ENCODE assay signal across 1 cellular context in the genomic region with DNA sequence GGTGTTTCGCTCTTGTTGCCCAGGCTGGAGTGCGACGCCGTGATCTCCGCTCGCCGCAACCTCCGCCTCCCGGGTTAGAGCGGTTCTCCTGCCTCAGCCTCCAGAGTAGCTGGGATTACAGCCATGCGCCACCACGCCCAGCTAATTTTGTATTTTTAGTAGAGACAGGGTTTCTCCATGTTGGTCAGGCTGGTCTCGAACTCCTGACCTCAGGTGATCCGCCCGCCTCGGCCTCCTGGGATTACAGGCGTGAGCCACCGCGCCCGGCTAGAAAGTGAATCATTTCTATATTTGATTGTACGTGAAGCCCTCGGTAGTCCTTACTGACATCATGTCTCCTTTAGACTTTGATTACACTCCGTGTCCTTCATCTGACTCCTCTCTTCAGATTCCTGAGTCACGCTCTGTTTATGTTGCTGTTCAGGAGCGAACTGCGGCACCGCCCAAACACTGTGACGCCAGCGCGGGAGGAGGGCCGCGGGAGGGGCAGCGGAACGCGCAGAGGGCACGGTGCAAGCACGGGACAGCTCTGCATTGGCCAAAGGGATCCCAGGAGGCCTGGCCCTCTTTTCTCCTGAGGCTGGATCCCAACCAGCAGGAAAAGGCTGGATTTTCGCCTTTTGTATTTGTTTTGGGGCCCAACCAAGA.
TF ChIP-seq lines count a peak whose summit lies in the region.

No MANE protein-coding gene starts in this region.

TF ChIP-seq in K562, 482 proteins besides CTCF, POLR2A, EP300 and RAD21 (continued from another document and continues in another):
- TF ChIP-seq, protein P1, sequence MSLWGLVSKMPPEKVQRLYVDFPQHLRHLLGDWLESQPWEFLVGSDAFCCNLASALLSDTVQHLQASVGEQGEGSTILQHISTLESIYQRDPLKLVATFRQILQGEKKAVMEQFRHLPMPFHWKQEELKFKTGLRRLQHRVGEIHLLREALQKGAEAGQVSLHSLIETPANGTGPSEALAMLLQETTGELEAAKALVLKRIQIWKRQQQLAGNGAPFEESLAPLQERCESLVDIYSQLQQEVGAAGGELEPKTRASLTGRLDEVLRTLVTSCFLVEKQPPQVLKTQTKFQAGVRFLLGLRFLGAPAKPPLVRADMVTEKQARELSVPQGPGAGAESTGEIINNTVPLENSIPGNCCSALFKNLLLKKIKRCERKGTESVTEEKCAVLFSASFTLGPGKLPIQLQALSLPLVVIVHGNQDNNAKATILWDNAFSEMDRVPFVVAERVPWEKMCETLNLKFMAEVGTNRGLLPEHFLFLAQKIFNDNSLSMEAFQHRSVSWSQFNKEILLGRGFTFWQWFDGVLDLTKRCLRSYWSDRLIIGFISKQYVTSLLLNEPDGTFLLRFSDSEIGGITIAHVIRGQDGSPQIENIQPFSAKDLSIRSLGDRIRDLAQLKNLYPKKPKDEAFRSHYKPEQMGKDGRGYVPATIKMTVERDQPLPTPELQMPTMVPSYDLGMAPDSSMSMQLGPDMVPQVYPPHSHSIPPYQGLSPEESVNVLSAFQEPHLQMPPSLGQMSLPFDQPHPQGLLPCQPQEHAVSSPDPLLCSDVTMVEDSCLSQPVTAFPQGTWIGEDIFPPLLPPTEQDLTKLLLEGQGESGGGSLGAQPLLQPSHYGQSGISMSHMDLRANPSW (CRISPR knock-in tag; IDR thresholded peaks at IDR 0.05), result no peak
- TF ChIP-seq TGIF2 (CRISPR knock-in tag; IDR thresholded peaks at IDR 0.05) (no peak), TCFL5 (CRISPR knock-in tag; conservative IDR thresholded peaks at IDR 0.05) (no peak), NEUROD1 (IDR thresholded peaks at IDR 0.05; ENCODE audit: borderline replicate concordance, low read depth, low read length, partially characterized antibody) (no peak), NCOA1 (IDR thresholded peaks at IDR 0.05; ENCODE audit: low read depth) (no peak), BRF2 (IDR thresholded peaks at IDR 0.05; ENCODE audit: borderline replicate concordance, insufficient read depth, insufficient read length) (no peak), JUNB (CRISPR knock-in tag; conservative IDR thresholded peaks at IDR 0.05) (no peak), ZNF3 (CRISPR knock-in tag; IDR thresholded peaks at IDR 0.05) (no peak), SPI1 (IDR thresholded peaks at IDR 0.05; ENCODE audit: borderline replicate concordance, low read depth, low read length) (no peak), HDGF (IDR thresholded peaks at IDR 0.05) (no peak), SNIP1 (IDR thresholded peaks at IDR 0.05; ENCODE audit: low read depth) (no peak), CREB1 (IDR thresholded peaks at IDR 0.05) (peak; percentile 78), CREB1 (CRISPR knock-in tag; IDR thresholded peaks at IDR 0.05) (peak; percentile 80), ETV5 (CRISPR knock-in tag; IDR thresholded peaks at IDR 0.05; ENCODE audit: low read depth) (no peak), ZKSCAN1 (IDR thresholded peaks at IDR 0.05; ENCODE audit: low read depth, low read length) (no peak), TAF9B (IDR thresholded peaks at IDR 0.05; ENCODE audit: partially characterized antibody) (no peak), L3MBTL2 (IDR thresholded peaks at IDR 0.05) (peak; percentile 44; the same call in 1 of the 2 replicates), SP1 (CRISPR knock-in tag; IDR thresholded peaks at IDR 0.05) (peak; percentile 70), PBX2 (CRISPR knock-in tag; IDR thresholded peaks at IDR 0.05; ENCODE audit: low read depth) (no peak), PBX2 (tag; conservative IDR thresholded peaks at IDR 0.05; ENCODE audit: low read depth) (no peak), NONO (IDR thresholded peaks at IDR 0.05; ENCODE audit: low read depth in 2 of 2, low read length in 1 of 2) (no peak), ZNF551 (CRISPR knock-in tag; IDR thresholded peaks at IDR 0.05) (no peak), TRIM24 (IDR thresholded peaks at IDR 0.05) (0 out of 4 replicates have a peak, but pooled peaks of 1 of the 2 experiments have one; percentile 8), PYGO2 (tag; IDR thresholded peaks at IDR 0.05) (no peak), ZNF311 (CRISPR knock-in tag; IDR thresholded peaks at IDR 0.05) (no peak), ASH1L (IDR thresholded peaks at IDR 0.05; ENCODE audit: borderline replicate concordance, low read depth, partially characterized antibody) (no peak), ZFP91 (CRISPR knock-in tag; IDR thresholded peaks at IDR 0.05) (no peak), STAG1 (CRISPR knock-in tag; IDR thresholded peaks at IDR 0.05; ENCODE audit: borderline replicate concordance) (no peak), SAFB2 (IDR thresholded peaks at IDR 0.05; ENCODE audit: borderline replicate concordance, low read depth, low read length, severe bottlenecking) (no peak), MTA1 (IDR thresholded peaks at IDR 0.05; ENCODE audit: borderline replicate concordance) (no peak), HDAC3 (IDR thresholded peaks at IDR 0.05; ENCODE audit: borderline replicate concordance, partially characterized antibody) (no peak), NR2C2 (CRISPR knock-in tag; IDR thresholded peaks at IDR 0.05) (no peak), NR2C2 (tag; IDR thresholded peaks at IDR 0.05) (no peak; the same call in 1 of the 2 replicates), RBM25 (IDR thresholded peaks at IDR 0.05; ENCODE audit: low read depth, low read length, severe bottlenecking) (no peak), PTTG1 (tag; IDR thresholded peaks at IDR 0.05; ENCODE audit: low read depth) (no peak), NBN (IDR thresholded peaks at IDR 0.05; ENCODE audit: low read depth) (0 out of 2 replicates have a peak, but pooled peaks have one; percentile 34), TARDBP (IDR thresholded peaks at IDR 0.05) (peak; percentile 46; the same call in 1 of the 2 replicates), ETS2 (tag; IDR thresholded peaks at IDR 0.05; ENCODE audit: borderline replicate concordance, poor library complexity, severe bottlenecking) (no peak), ZNF232 (CRISPR knock-in tag; IDR thresholded peaks at IDR 0.05) (no peak), HMG20A (CRISPR knock-in tag; conservative IDR thresholded peaks at IDR 0.05) (no peak), DMBX1 (CRISPR knock-in tag; IDR thresholded peaks at IDR 0.05; ENCODE audit: borderline replicate concordance) (no peak), XRCC5 (IDR thresholded peaks at IDR 0.05; ENCODE audit: low read depth, low read length) (no peak), ZBTB43 (CRISPR knock-in tag; IDR thresholded peaks at IDR 0.05) (no peak), ILK (tag; IDR thresholded peaks at IDR 0.05; ENCODE audit: borderline replicate concordance, low read depth) (no peak), BMI1 (IDR thresholded peaks at IDR 0.05; ENCODE audit: low read length) (no peak), POLR2H (tag; IDR thresholded peaks at IDR 0.05; ENCODE audit: low read depth) (peak; percentile 83), REST (CRISPR knock-in tag; IDR thresholded peaks at IDR 0.05; ENCODE audit: low read depth) (no peak), CEBPB (tag; IDR thresholded peaks at IDR 0.05) (no peak), GTF2F1 (IDR thresholded peaks at IDR 0.05; ENCODE audit: low read depth, low read length) (no peak)
- TF ChIP-seq, protein P2, sequence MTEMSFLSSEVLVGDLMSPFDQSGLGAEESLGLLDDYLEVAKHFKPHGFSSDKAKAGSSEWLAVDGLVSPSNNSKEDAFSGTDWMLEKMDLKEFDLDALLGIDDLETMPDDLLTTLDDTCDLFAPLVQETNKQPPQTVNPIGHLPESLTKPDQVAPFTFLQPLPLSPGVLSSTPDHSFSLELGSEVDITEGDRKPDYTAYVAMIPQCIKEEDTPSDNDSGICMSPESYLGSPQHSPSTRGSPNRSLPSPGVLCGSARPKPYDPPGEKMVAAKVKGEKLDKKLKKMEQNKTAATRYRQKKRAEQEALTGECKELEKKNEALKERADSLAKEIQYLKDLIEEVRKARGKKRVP (CRISPR knock-in tag; IDR thresholded peaks at IDR 0.05), result no peak
- TF ChIP-seq, protein P3, sequence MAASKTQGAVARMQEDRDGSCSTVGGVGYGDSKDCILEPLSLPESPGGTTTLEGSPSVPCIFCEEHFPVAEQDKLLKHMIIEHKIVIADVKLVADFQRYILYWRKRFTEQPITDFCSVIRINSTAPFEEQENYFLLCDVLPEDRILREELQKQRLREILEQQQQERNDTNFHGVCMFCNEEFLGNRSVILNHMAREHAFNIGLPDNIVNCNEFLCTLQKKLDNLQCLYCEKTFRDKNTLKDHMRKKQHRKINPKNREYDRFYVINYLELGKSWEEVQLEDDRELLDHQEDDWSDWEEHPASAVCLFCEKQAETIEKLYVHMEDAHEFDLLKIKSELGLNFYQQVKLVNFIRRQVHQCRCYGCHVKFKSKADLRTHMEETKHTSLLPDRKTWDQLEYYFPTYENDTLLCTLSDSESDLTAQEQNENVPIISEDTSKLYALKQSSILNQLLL (CRISPR knock-in tag; IDR thresholded peaks at IDR 0.05; ENCODE audit: borderline replicate concordance), result no peak
- TF ChIP-seq, protein P4, sequence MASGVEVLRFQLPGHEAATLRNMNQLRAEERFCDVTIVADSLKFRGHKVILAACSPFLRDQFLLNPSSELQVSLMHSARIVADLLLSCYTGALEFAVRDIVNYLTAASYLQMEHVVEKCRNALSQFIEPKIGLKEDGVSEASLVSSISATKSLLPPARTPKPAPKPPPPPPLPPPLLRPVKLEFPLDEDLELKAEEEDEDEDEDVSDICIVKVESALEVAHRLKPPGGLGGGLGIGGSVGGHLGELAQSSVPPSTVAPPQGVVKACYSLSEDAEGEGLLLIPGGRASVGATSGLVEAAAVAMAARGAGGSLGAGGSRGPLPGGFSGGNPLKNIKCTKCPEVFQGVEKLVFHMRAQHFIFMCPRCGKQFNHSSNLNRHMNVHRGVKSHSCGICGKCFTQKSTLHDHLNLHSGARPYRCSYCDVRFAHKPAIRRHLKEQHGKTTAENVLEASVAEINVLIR (CRISPR knock-in tag; IDR thresholded peaks at IDR 0.05), result peak; percentile 55
